Comparison of ENCODE assay signal across 24 cellular contexts in the genomic region with DNA sequence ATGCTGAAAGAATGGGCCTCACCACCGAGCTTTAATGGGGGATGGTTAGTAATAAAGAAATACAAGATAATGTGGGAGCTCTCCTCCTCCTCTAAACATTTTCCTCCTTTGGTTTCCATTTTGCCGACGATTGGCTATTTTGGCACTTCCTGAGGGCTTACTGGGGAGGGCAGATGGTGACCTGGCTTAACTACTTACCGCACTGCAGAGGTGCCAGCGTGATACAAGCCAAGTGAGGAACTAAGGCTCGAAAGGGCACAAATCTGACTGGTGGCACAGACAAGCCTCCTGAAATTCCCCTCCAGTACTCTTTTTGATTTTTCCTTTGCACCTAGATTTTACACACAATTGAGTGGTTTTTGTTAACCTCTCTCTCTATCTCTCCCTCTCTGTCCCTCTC. TPM values are rescaled to one million over a fixed set of nuclear protein-coding genes. Genes with fewer than 3 reads are reported as not detected.
DNase-seq lines count a peak whose midpoint lies in the region; ATAC-seq, FAIRE-seq and TF ChIP-seq lines count a peak whose summit lies in the region.
"Had no signal": no experiment of that assay in that cellular context is flagged by ENCODE, and none has a peak within 500 bp of the region (broad histone marks: within the 10 kb centered on the region; RNA-seq: fewer than 3 reads in every experiment).

No MANE protein-coding gene starts in this region.

- H3K9me3 Mint-ChIP-seq in type B pancreatic cell = no peaks in the 10 kb centered on the region
- H3K9me3 Mint-ChIP-seq: CD8-positive, alpha-beta memory T cell had no signal

- H2AFZ ChIP-seq in HepG2 (ENCODE audit: low read length) (no peak overlapping the region), PC-9 (no peak overlapping the region)

- peaks cover 7% of the 10 kb centered on the region; the same call in 1 of the 2 replicates for H4K20me1 ChIP-seq in HepG2 (ENCODE audit: insufficient read depth, low read length)
- H4K20me1 ChIP-seq in PC-9 (ENCODE audit: insufficient read depth) = peaks cover 21% of the 10 kb centered on the region

- H3K4me1 ChIP-seq in HepG2 (ENCODE audit: insufficient read depth, low read length) = no peaks in the 10 kb centered on the region
- no peaks in the 10 kb centered on the region for H3K4me1 ChIP-seq in PC-9 (replicated peaks; ENCODE audit: insufficient read depth)
- H3K4me1 ChIP-seq: Peyer's patch had no signal

- no peak overlapping the region for H3K9ac ChIP-seq in HepG2 (ENCODE audit: insufficient read depth, low read depth, low read length)
- H3K9ac ChIP-seq: KMS-11 had no signal

- H3K4me1 Mint-ChIP-seq in type B pancreatic cell (ENCODE audit: unreplicated experiment) = no peaks in the 10 kb centered on the region

- H3K4me3 Mint-ChIP-seq in type B pancreatic cell = no peak overlapping the region
- H3K4me3 Mint-ChIP-seq: CD8-positive, alpha-beta memory T cell; IgD-negative memory B cell had no signal

- H3K4me3 ChIP-seq in HepG2 (replicated peaks in 1 of 3; ENCODE audit: insufficient read depth in 1 of 3, low read depth in 2 of 3, low read length in 3 of 3) (no peak overlapping the region), PC-9 (no peak overlapping the region)
- H3K4me3 ChIP-seq: Peyer's patch had no signal

- TF ChIP-seq EP300 in HepG2 (IDR thresholded peaks at IDR 0.05; ENCODE audit: low read depth in 2 of 2, low read length in 2 of 2) = no peak
- TF ChIP-seq EP300 in HepG2 (CRISPR knock-in tag; IDR thresholded peaks at IDR 0.05; ENCODE audit: borderline replicate concordance) = no peak

- H3K79me2 ChIP-seq in HepG2 (ENCODE audit: insufficient read depth, low read length) (no peaks in the 10 kb centered on the region), PC-9 (ENCODE audit: low read depth) (0 out of 2 replicates have a peak, but pooled peaks cover 4% of the 10 kb centered on the region)

- DNase-seq in G401 (ENCODE audit: low spot score) (peak; percentile 90), cerebellum (ENCODE audit: low spot score) (peak; percentile 78), HepG2 (ENCODE audit: low spot score) (no peak), type B pancreatic cell (ENCODE audit: extremely low spot score, unreplicated experiment) (no peak), hippocampal formation (lab: John Stamatoyannopoulos, UW) (no peak), PC-9 (no peak), NCI-H187 treated with DMSO at 0.1 percent for 48 hours (lab: John Stamatoyannopoulos, UW) (no peak)
- DNase-seq: CD8-positive, alpha-beta memory T cell; DMS79 treated with DMSO at 0.1 percent for 48 hours; GOT3; HCEC 1CT; NCI-H1092; NCI-H1417 treated with DMSO at 0.1 percent for 48 hours; NCI-H1694 treated with DMSO at 0.1 percent for 48 hours; NCI-H2081 treated with DMSO at 0.1 percent for 48 hours; NCI-H2171; NCI-H226; NCI-H510A; NCI-H69; Peyer's patch had no signal

- TF ChIP-seq POLR2A in HepG2 (IDR thresholded peaks at IDR 0.05; ENCODE audit: insufficient read depth in 1 of 2, low read depth in 2 of 2, low read length in 2 of 2) = no peak

- H3K27me3 Mint-ChIP-seq in type B pancreatic cell = no peaks in the 10 kb centered on the region
- H3K27me3 Mint-ChIP-seq: CD8-positive, alpha-beta memory T cell; IgD-negative memory B cell had no signal

- H3K4me2 ChIP-seq in HepG2 (ENCODE audit: low read depth, low read length) (no peak overlapping the region), PC-9 (no peak overlapping the region)
- H3K4me2 ChIP-seq: KMS-11 had no signal

- H3K27me3 ChIP-seq in HepG2 (ENCODE audit: control insufficient read depth in 1 of 2, insufficient read depth in 2 of 2, low read length in 2 of 2) (no peaks in the 10 kb centered on the region; a peak in 1 of 5 replicates), PC-9 (ENCODE audit: insufficient read depth, low read depth) (no peaks in the 10 kb centered on the region)
- H3K27me3 ChIP-seq: Peyer's patch had no signal

- no peaks in the 10 kb centered on the region; the same call in 1 of the 2 replicates for H3K9me2 ChIP-seq in PC-9 (ENCODE audit: insufficient read depth)

- H3K9me3 ChIP-seq in HepG2 (ENCODE audit: low read length) (no peaks in the 10 kb centered on the region), PC-9 (ENCODE audit: insufficient read depth, low read depth) (no peaks in the 10 kb centered on the region)
- H3K9me3 ChIP-seq: Peyer's patch had no signal

- H3K27ac Mint-ChIP-seq in type B pancreatic cell = peak overlapping the region; percentile 5
- H3K27ac Mint-ChIP-seq: IgD-negative memory B cell had no signal

- CTCF ChIA-PET in HepG2 (lab: Yijun Ruan, JAX; ENCODE audit: low intra/inter-chr PET ratio, low total read pairs) = no interaction called here
- CTCF ChIA-PET in PC-9 (lab: Charles Lee) = no interaction called here

- intact Hi-C loops in HepG2 (cut with micrococcal nuclease; ENCODE audit: unreplicated experiment) = no loop called here
- intact Hi-C loops in PC-9 (cut with micrococcal nuclease; ENCODE audit: unreplicated experiment) = no loop called here

- FAIRE-seq in HepG2 (lab: Jason Lieb, UNC) = no peak
- FAIRE-seq: GM12892 had no signal

- no peak overlapping the region for H3K27ac ChIP-seq in HepG2 (ENCODE audit: extremely low read length, insufficient read depth, low read length)
- no peak overlapping the region for H3K27ac ChIP-seq in PC-9
- H3K27ac ChIP-seq: KMS-11, Peyer's patch had no signal

- BruUV-seq in HepG2 (replicated peaks; lab: Mats Ljungman, UMichigan) = no TSS peak
- no TSS peak for BruUV-seq in PC-9 (replicated peaks; lab: Mats Ljungman, UMichigan)

- 100% methylated on average over 6 of the region's 6 CpGs for WGBS in HepG2 (ENCODE audit: low lambda C conversion rate)

- no peak for ATAC-seq in HepG2
- ATAC-seq: SK-N-SH treated with all-trans-retinoic acid at 6 μM for 48 hours had no signal

- TF ChIP-seq CTCF in HepG2 (CRISPR knock-in tag; IDR thresholded peaks at IDR 0.05) (no peak), type B pancreatic cell (conservative IDR thresholded peaks at IDR 0.05) (no peak), PC-9 (conservative IDR thresholded peaks at IDR 0.05) (no peak)

- H3F3A ChIP-seq in PC-9 (ENCODE audit: insufficient read depth, low read depth) = peaks cover 33% of the 10 kb centered on the region

- peaks cover 41% of the 10 kb centered on the region for H3K36me3 Mint-ChIP-seq in type B pancreatic cell

- peaks cover 13 to 66% of the 10 kb centered on the region in 2 experiments for H3K36me3 ChIP-seq in HepG2 (replicated peaks in 1 of 2; ENCODE audit: control insufficient read depth in 1 of 2, insufficient read depth in 2 of 2, low read length in 2 of 2)
- H3K36me3 ChIP-seq in PC-9 (ENCODE audit: low read depth) = peaks cover 74% of the 10 kb centered on the region

- POLR2A ChIA-PET in HepG2 (lab: Yijun Ruan, JAX) = no interaction called here
- POLR2A ChIA-PET in PC-9 (lab: Charles Lee; ENCODE audit: unreplicated experiment) = no interaction called here

- in situ Hi-C loops in G401 (cut with HindIII; ENCODE audit: low sequenced_read_pairs) = no loop called here
- in situ Hi-C loops in HepG2 (cut with HindIII; ENCODE audit: extremely low pct_ligation_motif_present, low pct_unique_long_range_greater_than_20kb) = no loop called here

- TF ChIP-seq RAD21 in HepG2 (CRISPR knock-in tag; IDR thresholded peaks at IDR 0.05) = no peak

TF ChIP-seq in HepG2, 621 proteins besides CTCF, POLR2A, EP300 and RAD21:
- TF ChIP-seq RBM22 (optimal IDR thresholded peaks at IDR 0.05; ENCODE audit: low read length) (peak; percentile 40), EZH2 (conservative IDR thresholded peaks at IDR 0.05; ENCODE audit: low read depth, low read length) (no peak)

RNA-seq across cellular contexts. Expression of a gene that starts 53.3 kb away (rescaled TPM):
- total RNA-seq in G401 (2014; rRNA removed; shearing (Covaris generic)) = 17.2 and 22.5 TPM in 2 replicates
- total RNA-seq in cerebellum = 92.8 TPM
- 23.1 and 31.2 TPM in 2 replicates for total RNA-seq in HepG2 (2016; rRNA removed; fragmentation: Illumina TruSeq; extraction: Trizol)
- total RNA-seq in HepG2 (2016; cell fraction: cytosol; rRNA removed; fragmentation: Illumina TruSeq; extraction: Trizol; ENCODE audit: low read depth) = 8.2 and 8.3 TPM in 2 replicates
- total RNA-seq in HepG2 (2016; cell fraction: insoluble cytoplasmic fraction; rRNA removed; fragmentation: Illumina TruSeq; extraction: Trizol) = 22.5 and 27.5 TPM in 2 replicates
- 37.9 and 44.9 TPM in 2 replicates for total RNA-seq in HepG2 (2016; cell fraction: membrane; rRNA removed; fragmentation: Illumina TruSeq; extraction: Trizol)
- total RNA-seq in HepG2 (2016; cell fraction: nucleus; rRNA removed; fragmentation: Illumina TruSeq; extraction: Trizol) = 11.6 and 12.3 TPM in 2 replicates
- polyA plus RNA-seq in HepG2 (2011; rRNA removed) = 9.9 and 10.3 TPM in 2 replicates
- 3.2 and 5.4 TPM in 2 replicates for polyA plus RNA-seq in HepG2 (2011; cell fraction: cytosol; rRNA removed)
- 3.2 and 3.5 TPM in 2 replicates for polyA plus RNA-seq in HepG2 (2011; cell fraction: nucleus; rRNA removed)
- 11.4 and 12.1 TPM in 2 replicates for polyA plus RNA-seq in HepG2 (2012)
- 8.7 and 9.1 TPM in 2 replicates for polyA plus RNA-seq in HepG2 (2016; cell fraction: cytosol; fragmentation: Illumina TruSeq; extraction: Trizol; ENCODE audit: low read depth)
- 23.3 and 25.3 TPM in 2 replicates for polyA plus RNA-seq in HepG2 (2016; cell fraction: insoluble cytoplasmic fraction; fragmentation: Illumina TruSeq; extraction: Trizol; ENCODE audit: low read depth)
- 20.5 and 25.5 TPM in 2 replicates for polyA plus RNA-seq in HepG2 (2016; cell fraction: membrane; fragmentation: Illumina TruSeq; extraction: Trizol; ENCODE audit: low read depth)
- 12.6 TPM in 2 replicates for polyA plus RNA-seq in HepG2 (2016; cell fraction: nucleus; fragmentation: Illumina TruSeq; extraction: Trizol; ENCODE audit: insufficient read depth, low read depth)
- 44.2 and 45.5 TPM in 2 replicates for polyA minus RNA-seq in HepG2 (2011; rRNA and poly(A)+ RNA removed; ENCODE audit: low replicate concordance)
- polyA minus RNA-seq in HepG2 (2011; cell fraction: cytosol; rRNA and poly(A)+ RNA removed) = 14.5 and 18.9 TPM in 2 replicates
- polyA minus RNA-seq in HepG2 (2011; cell fraction: nucleus; rRNA and poly(A)+ RNA removed) = 12.9 and 17.0 TPM in 2 replicates
- 29.7 and 37.5 TPM in 2 replicates for total RNA-seq in type B pancreatic cell (ENCODE audit: low replicate concordance)
- total RNA-seq in PC-9 (2021) = 17.7 and 21.5 TPM in 2 replicates

Comparison
In these comparisons a context has a peak if more than half of its experiments do, and no peak if none do; other contexts are left out.
1. DNase-seq: peak in G401 (single experiment) and cerebellum (single experiment); none in HepG2 (single experiment), type B pancreatic cell (single experiment), hippocampal formation (0 of 2), PC-9 (0 of 2) and NCI-H187 treated with DMSO at 0.1 percent for 48 hours (single experiment).